20 cellular contexts compared by ENCODE assay signal in genomic region chr10:111112333-111112732, GRCh38. TPM values are rescaled to one million over a fixed set of nuclear protein-coding genes. Genes with fewer than 3 reads are reported as not detected.
DNase-seq lines count a peak whose midpoint lies in the region; ATAC-seq and TF ChIP-seq lines count a peak whose summit lies in the region.
"Had no signal": no experiment of that assay in that cellular context is flagged by ENCODE, and none has a peak within 500 bp of the region (broad histone marks: within the 10 kb centered on the region; RNA-seq: fewer than 3 reads in every experiment).

No MANE protein-coding gene starts in this region.

- no peaks in the 10 kb centered on the region for H3K4me1 ChIP-seq in DND-41 (ENCODE audit: insufficient read depth, low read length)
- peaks cover 8% of the 10 kb centered on the region; the same call in 1 of the 2 replicates for H3K4me1 ChIP-seq in MM.1S (ENCODE audit: low read length)
- H3K4me1 ChIP-seq in PC-3 (ENCODE audit: insufficient read depth, low read length) = no peaks in the 10 kb centered on the region
- H3K4me1 ChIP-seq: BLaER1, Caco-2 had no signal

- no peak overlapping the region for H3K4me2 ChIP-seq in DND-41 (ENCODE audit: insufficient read depth, low read length)
- H3K4me2 ChIP-seq in MM.1S (ENCODE audit: low read depth, low read length) = peak overlapping the region; percentile 16; the same call in 1 of the 2 replicates
- H3K4me2 ChIP-seq in PC-3 (ENCODE audit: low read length) = no peak overlapping the region
- H3K4me2 ChIP-seq: BLaER1 had no signal

- no peaks in the 10 kb centered on the region for H3K79me2 ChIP-seq in DND-41 (ENCODE audit: insufficient read depth, low read length)
- no peaks in the 10 kb centered on the region for H3K79me2 ChIP-seq in MM.1S (ENCODE audit: low read length)
- no peaks in the 10 kb centered on the region for H3K79me2 ChIP-seq in PC-3 (ENCODE audit: low read length)

- POLR2A ChIA-PET in MCF 10A (lab: Yijun Ruan, JAX) (no interaction called here), PC-3 (lab: Charles Lee; ENCODE audit: unreplicated experiment) (no interaction called here)

- no peaks in the 10 kb centered on the region for H3K36me3 ChIP-seq in DND-41 (ENCODE audit: insufficient read depth, low read length)
- no peaks in the 10 kb centered on the region for H3K36me3 ChIP-seq in MM.1S (replicated peaks; ENCODE audit: insufficient read depth, low read length)
- no peaks in the 10 kb centered on the region for H3K36me3 ChIP-seq in PC-3 (ENCODE audit: low read depth, low read length)
- H3K36me3 ChIP-seq: BLaER1 had no signal

- H3F3A ChIP-seq in MM.1S (ENCODE audit: insufficient read depth, low read length) (no peaks in the 10 kb centered on the region), PC-3 (ENCODE audit: low read length, unreplicated experiment) (no peaks in the 10 kb centered on the region)

- no peaks in the 10 kb centered on the region for H3K36me3 Mint-ChIP-seq in MCF 10A (ENCODE audit: insufficient read depth, unreplicated experiment)
- H3K36me3 Mint-ChIP-seq: CD4-positive, CD25-positive, alpha-beta regulatory T cell; CD8-positive, alpha-beta T cell had no signal

- H3K27ac ChIP-seq in DND-41 (ENCODE audit: low read length) (no peak overlapping the region), MM.1S (ENCODE audit: low read length) (no peak overlapping the region), PC-3 (ENCODE audit: low read length) (no peak overlapping the region)
- H3K27ac ChIP-seq: 22Rv1, BLaER1, C4-2B had no signal

- no peaks in the 10 kb centered on the region for H3K9me3 Mint-ChIP-seq in MCF 10A (ENCODE audit: unreplicated experiment)
- H3K9me3 Mint-ChIP-seq: CD4-positive, CD25-positive, alpha-beta regulatory T cell; CD8-positive, alpha-beta T cell had no signal

- TF ChIP-seq CTCF in DND-41 (IDR thresholded peaks at IDR 0.05; ENCODE audit: borderline replicate concordance, extremely low read depth, low read length, poor library complexity, severe bottlenecking) (no peak), MM.1S (IDR thresholded peaks at IDR 0.05; ENCODE audit: low read length) (no peak), MCF 10A (IDR thresholded peaks at IDR 0.05; ENCODE audit: unreplicated experiment) (no peak), PC-3 (conservative IDR thresholded peaks at IDR 0.05; ENCODE audit: low read depth, low read length) (no peak)

- no TSS peak for BruUV-seq in MCF 10A (replicated peaks; lab: Mats Ljungman, UMichigan)
- no TSS peak for BruUV-seq in PC-3 (replicated peaks; lab: Mats Ljungman, UMichigan)

- no peak for DNase-seq in DND-41
- DNase-seq in MM.1S = no peak
- no peak for DNase-seq in left colon
- no peak for DNase-seq in MCF 10A (ENCODE audit: unreplicated experiment)
- no peak for DNase-seq in PC-3
- DNase-seq: Caco-2; CD4-positive, CD25-positive, alpha-beta regulatory T cell; CD8-positive, alpha-beta T cell; DMS 273 treated with DMSO at 0.1 percent for 48 hours; DMS79; GF-D8; GOT3; HCEC 1CT had no signal

- no peaks in the 10 kb centered on the region for H3K9me3 ChIP-seq in DND-41 (ENCODE audit: insufficient read depth, low read length, severe bottlenecking)
- no peaks in the 10 kb centered on the region for H3K9me3 ChIP-seq in MM.1S (replicated peaks; ENCODE audit: insufficient read depth, low read length)
- no peaks in the 10 kb centered on the region for H3K9me3 ChIP-seq in PC-3 (ENCODE audit: low read length)
- H3K9me3 ChIP-seq: BLaER1, Caco-2 had no signal

- ATAC-seq in DND-41 (ENCODE audit: insufficient read depth, low read depth) (no peak), left colon (peak; percentile 36), HG02678 (IDR thresholded peaks at IDR 0.05; ENCODE audit: unreplicated experiment) (no peak), PC-3 (no peak)
- ATAC-seq: CD8-positive, alpha-beta T cell had no signal

- H2AFZ ChIP-seq in DND-41 (ENCODE audit: low read depth, low read length) = peak overlapping the region; percentile 1; the same call in 1 of the 2 replicates
- H2AFZ ChIP-seq in MM.1S (ENCODE audit: low read length) = peak overlapping the region; percentile 43
- H2AFZ ChIP-seq in PC-3 (ENCODE audit: low read length) = no peak overlapping the region

- no peaks in the 10 kb centered on the region for H3K27me3 Mint-ChIP-seq in MCF 10A (ENCODE audit: insufficient read depth, unreplicated experiment)
- H3K27me3 Mint-ChIP-seq: CD4-positive, CD25-positive, alpha-beta regulatory T cell had no signal

- H4K20me1 ChIP-seq in DND-41 (ENCODE audit: insufficient read depth, low read length) (no peaks in the 10 kb centered on the region), MM.1S (ENCODE audit: insufficient read depth, low read length) (no peaks in the 10 kb centered on the region), PC-3 (ENCODE audit: low read length) (no peaks in the 10 kb centered on the region)
- H4K20me1 ChIP-seq: BLaER1 had no signal

- peaks cover 10% of the 10 kb centered on the region for H3K4me1 Mint-ChIP-seq in MCF 10A (ENCODE audit: insufficient read depth, unreplicated experiment)
- H3K4me1 Mint-ChIP-seq: B cell had no signal

- H3K4me3 Mint-ChIP-seq in MCF 10A (ENCODE audit: unreplicated experiment) = no peak overlapping the region
- H3K4me3 Mint-ChIP-seq: B cell; CD4-positive, CD25-positive, alpha-beta regulatory T cell; CD8-positive, alpha-beta T cell had no signal

- CTCF ChIA-PET in MCF 10A (lab: Yijun Ruan, JAX) = interaction anchor here (0.6 kb wide), 1 partner anchor 643 kb away, joined by 3 read pairs; no protein-coding TSS in a partner anchor
- CTCF ChIA-PET in PC-3 (lab: Charles Lee) = no interaction called here

- H3K4me3 ChIP-seq in DND-41 (ENCODE audit: low read depth in 1 of 2, low read length in 2 of 2) (no peak overlapping the region), MM.1S (ENCODE audit: low read length) (no peak overlapping the region), PC-3 (ENCODE audit: low read length) (no peak overlapping the region)
- H3K4me3 ChIP-seq: BLaER1 had no signal

- intact Hi-C loops in left colon (cut with DNase I, micrococcal nuclease) (no loop called here), MCF 10A (cut with micrococcal nuclease) (no loop called here), PC-3 (cut with micrococcal nuclease) (no loop called here)

- H3K27ac Mint-ChIP-seq in MCF 10A (ENCODE audit: low read depth, unreplicated experiment) = no peak overlapping the region
- H3K27ac Mint-ChIP-seq: B cell; CD4-positive, CD25-positive, alpha-beta regulatory T cell; CD8-positive, alpha-beta T cell had no signal

- no peaks in the 10 kb centered on the region for H3K9me2 ChIP-seq in MM.1S (replicated peaks; ENCODE audit: insufficient read depth, low read length)
- H3K9me2 ChIP-seq in PC-3 (replicated peaks; ENCODE audit: low read length) = no peaks in the 10 kb centered on the region

- H3K9ac ChIP-seq in DND-41 (ENCODE audit: low read depth, low read length) = no peak overlapping the region
- H3K9ac ChIP-seq in MM.1S (ENCODE audit: low read length) = no peak overlapping the region
- H3K9ac ChIP-seq in PC-3 (ENCODE audit: low read length) = no peak overlapping the region
- H3K9ac ChIP-seq: BLaER1 had no signal

- H3K27me3 ChIP-seq in DND-41 (ENCODE audit: insufficient read depth, low read length, poor library complexity) (no peaks in the 10 kb centered on the region), MM.1S (replicated peaks; ENCODE audit: insufficient read depth, low read length) (no peaks in the 10 kb centered on the region), PC-3 (ENCODE audit: low read length) (no peaks in the 10 kb centered on the region)
- H3K27me3 ChIP-seq: BLaER1 had no signal

RNA-seq across cellular contexts. Expression of gene ADRA2A, which starts 35.5 kb away (rescaled TPM):
- 10 to 100 TPM; 11.2 to 24.3 TPM for total RNA-seq in left colon
- total RNA-seq in MCF 10A (2022) = not detected in 2 replicates
- not detected in 2 replicates for total RNA-seq in PC-3 (2014; rRNA removed)
- total RNA-seq: B cell; CD8-positive, alpha-beta T cell; Daoy; G401 had no signal

Comparison
In these comparisons a context has a peak if more than half of its experiments do, and no peak if none do; other contexts are left out.
1. RNA of gene ADRA2A, which starts 35.5 kb away (total RNA-seq): 11.2 to 24.3 TPM in left colon; not detected in MCF 10A and not detected in PC-3; every median in the first group is over 10 times any median in the second.